In the genomic region with DNA sequence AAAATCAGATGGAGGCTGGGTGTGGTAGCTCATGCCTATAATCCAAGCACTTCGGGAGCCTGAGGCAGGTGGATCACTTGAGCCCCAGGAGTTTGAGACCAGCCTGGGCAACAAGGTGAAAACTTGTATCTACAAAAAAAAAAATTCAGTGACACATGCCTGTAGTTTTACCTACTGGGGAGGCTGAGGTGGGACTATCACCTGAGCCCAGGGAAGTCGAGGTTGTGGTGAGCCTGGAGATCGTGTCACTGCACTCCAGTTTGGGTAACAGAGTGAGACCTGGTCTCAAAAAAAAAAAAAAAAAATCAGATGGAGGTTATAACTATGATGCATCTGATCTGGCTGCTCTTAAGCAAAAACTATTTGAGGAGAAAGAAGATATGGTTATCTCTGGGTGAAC, we compare ENCODE assay signal across 18 cellular contexts. TPM values are rescaled to one million over a fixed set of nuclear protein-coding genes. Genes with fewer than 3 reads are reported as not detected.
DNase-seq lines count a peak whose midpoint lies in the region; TF ChIP-seq lines count a peak whose summit lies in the region.
"Had no signal": no experiment of that assay in that cellular context is flagged by ENCODE, and none has a peak within 500 bp of the region (broad histone marks: within the 10 kb centered on the region; RNA-seq: fewer than 3 reads in every experiment).

No MANE protein-coding gene starts in this region.

- TF ChIP-seq CTCF in GM10266 (IDR thresholded peaks at IDR 0.05; ENCODE audit: control insufficient read depth, insufficient read depth, low read depth, missing control alignments), result no peak

- H3K27me3 Mint-ChIP-seq in activated CD4-positive, alpha-beta memory T cell treated with anti-CD3 and anti-CD28 coated beads, Interleukin-2, amount 10 ng/mL, durations not matched to agents 7 days and 5 days, result peaks cover 57% of the 10 kb centered on the region
- peaks cover 36% of the 10 kb centered on the region for H3K27me3 Mint-ChIP-seq in activated CD4-positive, alpha-beta memory T cell treated with anti-CD3 and anti-CD28 coated beads for 36 hours
- peaks cover 14% of the 10 kb centered on the region for H3K27me3 Mint-ChIP-seq in activated T-helper 2 cell treated with anti-CD3 and anti-CD28 coated beads, Interferon-gamma antibody, Interleukin-2, Interleukin-4, amounts not matched to agents 10 μg/mL and 5 μg/mL and 100 μg/mL, durations not matched to agents 14 hours and 24 hours and 36 hours (ENCODE audit: low read depth)

- H3K27me3 ChIP-seq in BLaER1, result no peaks in the 10 kb centered on the region
- H3K27me3 ChIP-seq in BLaER1 treated with 17β-estradiol and CSF1 and Interleukin-3, amounts not matched to agents 10 nM and 100 nM, result no peaks in the 10 kb centered on the region

- no peaks in the 10 kb centered on the region for H4K20me1 ChIP-seq in BLaER1
- H4K20me1 ChIP-seq in BLaER1 treated with 17β-estradiol and CSF1 and Interleukin-3, amounts not matched to agents 10 nM and 100 nM, result no peaks in the 10 kb centered on the region

- no peak overlapping the region for H3K27ac ChIP-seq in BLaER1
- H3K27ac ChIP-seq in BLaER1 treated with 17β-estradiol and CSF1 and Interleukin-3, amounts not matched to agents 10 nM and 100 nM, result peak overlapping the region in 3 of 11 experiments; percentile 26 to 66 (median 27); a peak in 3 of 22 replicates

- intact Hi-C loops in activated CD4-positive, alpha-beta memory T cell treated with anti-CD3 and anti-CD28 coated beads for 36 hours (cut with micrococcal nuclease), result no loop called here
- intact Hi-C loops in activated T-helper 2 cell treated with anti-CD3 and anti-CD28 coated beads, Interferon-gamma antibody, Interleukin-2, Interleukin-4, amounts not matched to agents 10 μg/mL and 5 μg/mL and 100 μg/mL, durations not matched to agents 14 hours and 24 hours and 36 hours (cut with micrococcal nuclease), result no loop called here

- H3K9me3 Mint-ChIP-seq in activated CD4-positive, alpha-beta memory T cell treated with anti-CD3 and anti-CD28 coated beads, Interleukin-2, amount 10 ng/mL, durations not matched to agents 7 days and 5 days, result peaks cover 3% of the 10 kb centered on the region
- no peaks in the 10 kb centered on the region for H3K9me3 Mint-ChIP-seq in activated CD4-positive, alpha-beta memory T cell treated with anti-CD3 and anti-CD28 coated beads for 36 hours
- peaks cover 22% of the 10 kb centered on the region for H3K9me3 Mint-ChIP-seq in activated T-helper 2 cell treated with anti-CD3 and anti-CD28 coated beads, Interferon-gamma antibody, Interleukin-2, Interleukin-4, amounts not matched to agents 10 μg/mL and 5 μg/mL and 100 μg/mL, durations not matched to agents 14 hours and 24 hours and 36 hours
- H3K9me3 Mint-ChIP-seq: CD4-positive, alpha-beta T cell; CD8-positive, alpha-beta memory T cell; HFFc6 had no signal

- peaks cover 30% of the 10 kb centered on the region for H3K9me3 ChIP-seq in BLaER1
- H3K9me3 ChIP-seq in BLaER1 treated with 17β-estradiol and CSF1 and Interleukin-3, amounts not matched to agents 10 nM and 100 nM (replicated peaks in 1 of 11), result peaks cover 22 to 50% (median 38%) of the 10 kb centered on the region in 11 experiments
- H3K9me3 ChIP-seq: HAP-1 had no signal

- peak overlapping the region; percentile 14 for H3K4me2 ChIP-seq in BLaER1
- H3K4me2 ChIP-seq in BLaER1 treated with 17β-estradiol and CSF1 and Interleukin-3, amounts not matched to agents 10 nM and 100 nM, result peak overlapping the region in 8 of 11 experiments; percentile 34 to 48 (median 42); a peak in 14 of 22 replicates

- peaks cover 40% of the 10 kb centered on the region for H3K4me1 Mint-ChIP-seq in activated CD4-positive, alpha-beta memory T cell treated with anti-CD3 and anti-CD28 coated beads, Interleukin-2, amount 10 ng/mL, durations not matched to agents 7 days and 5 days
- H3K4me1 Mint-ChIP-seq in activated CD4-positive, alpha-beta memory T cell treated with anti-CD3 and anti-CD28 coated beads for 36 hours (ENCODE audit: low read depth), result peaks cover 22% of the 10 kb centered on the region
- peaks cover 54% of the 10 kb centered on the region for H3K4me1 Mint-ChIP-seq in activated T-helper 2 cell treated with anti-CD3 and anti-CD28 coated beads, Interferon-gamma antibody, Interleukin-2, Interleukin-4, amounts not matched to agents 10 μg/mL and 5 μg/mL and 100 μg/mL, durations not matched to agents 14 hours and 24 hours and 36 hours (ENCODE audit: low read depth)
- H3K4me1 Mint-ChIP-seq: CD14-positive monocyte had no signal

- H3K36me3 ChIP-seq in BLaER1, result no peaks in the 10 kb centered on the region
- no peaks in the 10 kb centered on the region for H3K36me3 ChIP-seq in BLaER1 treated with 17β-estradiol and CSF1 and Interleukin-3, amounts not matched to agents 10 nM and 100 nM
- H3K36me3 ChIP-seq: HAP-1 had no signal

- no peak overlapping the region for H3K4me3 ChIP-seq in BLaER1
- H3K4me3 ChIP-seq in BLaER1 treated with 17β-estradiol and CSF1 and Interleukin-3, amounts not matched to agents 10 nM and 100 nM, result no peak overlapping the region; a peak in 1 of 20 replicates
- H3K4me3 ChIP-seq: HAP-1 had no signal

- CTCF ChIA-PET in activated CD4-positive, alpha-beta memory T cell treated with anti-CD3 and anti-CD28 coated beads, Interleukin-2, amount 10 ng/mL, durations not matched to agents 7 days and 5 days (lab: Charles Lee), result no interaction called here
- CTCF ChIA-PET in activated CD4-positive, alpha-beta memory T cell treated with anti-CD3 and anti-CD28 coated beads for 36 hours (lab: Charles Lee), result no interaction called here

- H3K9ac ChIP-seq in BLaER1, result no peak overlapping the region
- no peak overlapping the region for H3K9ac ChIP-seq in BLaER1 treated with 17β-estradiol and CSF1 and Interleukin-3, amounts not matched to agents 10 nM and 100 nM

- peak overlapping the region; percentile 31 for H3K27ac Mint-ChIP-seq in activated CD4-positive, alpha-beta memory T cell treated with anti-CD3 and anti-CD28 coated beads, Interleukin-2, amount 10 ng/mL, durations not matched to agents 7 days and 5 days
- no peak overlapping the region for H3K27ac Mint-ChIP-seq in activated CD4-positive, alpha-beta memory T cell treated with anti-CD3 and anti-CD28 coated beads for 36 hours
- peak overlapping the region; percentile 90 for H3K27ac Mint-ChIP-seq in activated T-helper 2 cell treated with anti-CD3 and anti-CD28 coated beads, Interferon-gamma antibody, Interleukin-2, Interleukin-4, amounts not matched to agents 10 μg/mL and 5 μg/mL and 100 μg/mL, durations not matched to agents 14 hours and 24 hours and 36 hours
- H3K27ac Mint-ChIP-seq: CD14-positive monocyte; CD4-positive, alpha-beta T cell; CD8-positive, alpha-beta memory T cell; HFFc6 had no signal

- peaks cover 21% of the 10 kb centered on the region for H3K4me1 ChIP-seq in BLaER1
- peaks cover 0 to 24% (median 19%) of the 10 kb centered on the region in 10 experiments; a peak in 18 of 20 replicates for H3K4me1 ChIP-seq in BLaER1 treated with 17β-estradiol and CSF1 and Interleukin-3, amounts not matched to agents 10 nM and 100 nM
- H3K4me1 ChIP-seq: HAP-1 had no signal

- H3K4me3 Mint-ChIP-seq in activated CD4-positive, alpha-beta memory T cell treated with anti-CD3 and anti-CD28 coated beads, Interleukin-2, amount 10 ng/mL, durations not matched to agents 7 days and 5 days, result no peak overlapping the region
- H3K4me3 Mint-ChIP-seq in activated CD4-positive, alpha-beta memory T cell treated with anti-CD3 and anti-CD28 coated beads for 36 hours, result no peak overlapping the region
- peak overlapping the region; percentile 15 for H3K4me3 Mint-ChIP-seq in activated T-helper 2 cell treated with anti-CD3 and anti-CD28 coated beads, Interferon-gamma antibody, Interleukin-2, Interleukin-4, amounts not matched to agents 10 μg/mL and 5 μg/mL and 100 μg/mL, durations not matched to agents 14 hours and 24 hours and 36 hours (ENCODE audit: low read depth)
- H3K4me3 Mint-ChIP-seq: CD14-positive monocyte; CD4-positive, alpha-beta T cell; CD8-positive, alpha-beta memory T cell; HFFc6 had no signal

- POLR2A ChIA-PET in activated CD4-positive, alpha-beta memory T cell treated with anti-CD3 and anti-CD28 coated beads, Interleukin-2, amount 10 ng/mL, durations not matched to agents 7 days and 5 days (lab: Charles Lee), result no interaction called here
- POLR2A ChIA-PET in activated CD4-positive, alpha-beta memory T cell treated with anti-CD3 and anti-CD28 coated beads for 36 hours (lab: Charles Lee), result no interaction called here

- H3K36me3 Mint-ChIP-seq in activated CD4-positive, alpha-beta memory T cell treated with anti-CD3 and anti-CD28 coated beads, Interleukin-2, amount 10 ng/mL, durations not matched to agents 7 days and 5 days (ENCODE audit: low read depth), result peaks cover 15% of the 10 kb centered on the region
- no peaks in the 10 kb centered on the region for H3K36me3 Mint-ChIP-seq in activated CD4-positive, alpha-beta memory T cell treated with anti-CD3 and anti-CD28 coated beads for 36 hours
- H3K36me3 Mint-ChIP-seq in activated T-helper 2 cell treated with anti-CD3 and anti-CD28 coated beads, Interferon-gamma antibody, Interleukin-2, Interleukin-4, amounts not matched to agents 10 μg/mL and 5 μg/mL and 100 μg/mL, durations not matched to agents 14 hours and 24 hours and 36 hours (ENCODE audit: low read depth), result peaks cover 40% of the 10 kb centered on the region
- H3K36me3 Mint-ChIP-seq: CD14-positive monocyte; CD8-positive, alpha-beta memory T cell had no signal

- DNase-seq in activated CD4-positive, alpha-beta memory T cell treated with anti-CD3 and anti-CD28 coated beads, Interleukin-2, amount 10 ng/mL, durations not matched to agents 7 days and 5 days, result no peak
- no peak for DNase-seq in activated CD4-positive, alpha-beta memory T cell treated with anti-CD3 and anti-CD28 coated beads for 36 hours
- no peak for DNase-seq in activated T-helper 2 cell treated with anti-CD3 and anti-CD28 coated beads, Interferon-gamma antibody, Interleukin-2, Interleukin-4, amounts not matched to agents 10 μg/mL and 5 μg/mL and 100 μg/mL, durations not matched to agents 14 hours and 24 hours and 36 hours (ENCODE audit: low spot score)
- DNase-seq in GM10266 (ENCODE audit: extremely low spot score), result no peak
- DNase-seq: CD4-positive, alpha-beta T cell; CD8-positive, alpha-beta memory T cell; DMS 273 treated with DMSO at 0.1 percent for 48 hours; DMS79; EL; GDM1; GOT3; HFFc6 had no signal

RNA-seq across cellular contexts. Expression of gene PPFIBP1, which starts 26.6 kb away (rescaled TPM):
- total RNA-seq in activated CD4-positive, alpha-beta memory T cell treated with anti-CD3 and anti-CD28 coated beads, Interleukin-2, amount 10 ng/mL, durations not matched to agents 7 days and 5 days, result 1 to 10 TPM; 7.3 to 9.7 TPM
- total RNA-seq in activated CD4-positive, alpha-beta memory T cell treated with anti-CD3 and anti-CD28 coated beads for 36 hours, result 10 to 100 TPM; 14.1 to 14.9 TPM
- 73.3 and 74.1 TPM in 2 replicates for total RNA-seq in activated T-helper 2 cell treated with anti-CD3 and anti-CD28 coated beads, Interferon-gamma antibody, Interleukin-2, Interleukin-4, amounts not matched to agents 10 μg/mL and 5 μg/mL and 100 μg/mL, durations not matched to agents 14 hours and 24 hours and 36 hours

RNA-seq across cellular contexts. Expression of gene SMCO2, which starts 50.9 kb away (rescaled TPM):
- under 1 TPM; 0.38 to 0.60 TPM for total RNA-seq in activated CD4-positive, alpha-beta memory T cell treated with anti-CD3 and anti-CD28 coated beads, Interleukin-2, amount 10 ng/mL, durations not matched to agents 7 days and 5 days
- total RNA-seq in activated CD4-positive, alpha-beta memory T cell treated with anti-CD3 and anti-CD28 coated beads for 36 hours, result under 1 TPM in 1 of 2 experiments, not detected in 1; 0.19 TPM
- total RNA-seq in activated T-helper 2 cell treated with anti-CD3 and anti-CD28 coated beads, Interferon-gamma antibody, Interleukin-2, Interleukin-4, amounts not matched to agents 10 μg/mL and 5 μg/mL and 100 μg/mL, durations not matched to agents 14 hours and 24 hours and 36 hours, result 1.3 and 1.4 TPM in 2 replicates
- total RNA-seq: A172; A673; CD4-positive, alpha-beta T cell; CD8-positive, alpha-beta memory T cell; HFFc6 had no signal
